In genomic region chr3:36372534-36372935, GRCh38 we compare ENCODE assay signal across 17 cellular contexts. TPM values are rescaled to one million over a fixed set of nuclear protein-coding genes. Genes with fewer than 3 reads are reported as not detected.
DNase-seq lines count a peak whose midpoint lies in the region; ATAC-seq and TF ChIP-seq lines count a peak whose summit lies in the region.
"Had no signal": no experiment of that assay in that cellular context is flagged by ENCODE, and none has a peak within 500 bp of the region (broad histone marks: within the 10 kb centered on the region; RNA-seq: fewer than 3 reads in every experiment).

No MANE protein-coding gene starts in this region.

- TF ChIP-seq EP300 in Ishikawa (IDR thresholded peaks at IDR 0.05; ENCODE audit: borderline replicate concordance): peak; percentile 65

- no peak overlapping the region for H3K4me3 ChIP-seq in astrocyte of the cerebellum (ENCODE audit: low read depth, low read length)
- no peak overlapping the region for H3K4me3 ChIP-seq in aorta (ENCODE audit: low read length in 2 of 2)
- H3K4me3 ChIP-seq: GM12878 had no signal

- ATAC-seq in aorta (ENCODE audit: low FRiP score): no peak
- ATAC-seq: GM12878 had no signal

- H3K9me3 ChIP-seq in aorta (ENCODE audit: control insufficient read depth, low read length): no peaks in the 10 kb centered on the region

- no peaks in the 10 kb centered on the region for H3K27me3 ChIP-seq in aorta (ENCODE audit: control insufficient read depth in 1 of 2, insufficient read depth in 2 of 2, low read length in 1 of 2)

- in situ Hi-C loops in astrocyte of the cerebellum (cut with HindIII; ENCODE audit: low sequenced_read_pairs): no loop called here

- no peak for TF ChIP-seq RAD21 in Ishikawa (IDR thresholded peaks at IDR 0.05; ENCODE audit: low read depth)

- TF ChIP-seq CTCF in astrocyte of the cerebellum (IDR thresholded peaks at IDR 0.05; ENCODE audit: low read depth, low read length, missing control alignments): no peak

- H3K27ac ChIP-seq in aorta (ENCODE audit: low read depth in 1 of 2, low read length in 2 of 2): peak overlapping the region; percentile 25 to 89

- no peaks in the 10 kb centered on the region for H3K36me3 ChIP-seq in aorta (ENCODE audit: control insufficient read depth in 1 of 2, insufficient read depth in 2 of 2, low read length in 1 of 2)

- intact Hi-C loops in aorta (cut with DNase I): loop anchor here in 1 of 2 donors (5.0 kb wide), 1 partner anchor 160 kb away; no protein-coding TSS in a partner anchor

- peaks cover 0 to 7% of the 10 kb centered on the region in 2 donors for H3K4me1 ChIP-seq in aorta (ENCODE audit: control insufficient read depth in 1 of 2, insufficient read depth in 2 of 2, low read length in 2 of 2)

- peak; percentile 78 for DNase-seq in astrocyte of the cerebellum (ENCODE audit: low read depth)
- DNase-seq in hepatic stellate cell (ENCODE audit: low spot score): peak; percentile 11
- no peak for DNase-seq in aorta
- no peak for DNase-seq in NCI-H748 treated with DMSO at 0.1 percent for 48 hours (lab: John Stamatoyannopoulos, UW)
- DNase-seq in GOT3 (lab: John Stamatoyannopoulos, UW): no peak
- DNase-seq in NOMO-1 treated with DMSO at 0.1 percent for 48 hours (lab: John Stamatoyannopoulos, UW; ENCODE audit: unreplicated experiment): no peak
- DNase-seq: activated CD4-positive, CD25-positive, alpha-beta regulatory T cell; CD4-positive, alpha-beta T cell; effector CD4-positive, alpha-beta T cell; KG1; NCI-H1105 treated with DMSO at 0.1 percent for 48 hours; NCI-H774; stimulated activated CD4-positive, alpha-beta T cell treated with anti-CD3 and anti-CD28 coated beads, Interleukin-1b, Interleukin-23, amount 100 ng/mL, for 48 hours had no signal

TF ChIP-seq in Ishikawa, 13 proteins besides CTCF, POLR2A, EP300 and RAD21:
- TF ChIP-seq FOXM1 (IDR thresholded peaks at IDR 0.05; ENCODE audit: borderline replicate concordance, low read depth): no peak
- TF ChIP-seq TCF12 (IDR thresholded peaks at IDR 0.05; ENCODE audit: low read depth): no peak
- TF ChIP-seq TEAD4 (IDR thresholded peaks at IDR 0.05): peak; percentile 57
TF ChIP-seq in Ishikawa: peak in this region for 1.

RNA-seq across cellular contexts. Expression of gene STAC, which starts 7.8 kb away (rescaled TPM):
- total RNA-seq in aorta: 10 to 100 TPM; 12.5 to 14.2 TPM
- polyA plus RNA-seq in aorta: 10 to 100 TPM in 1 of 2 donors, 1 to 10 TPM in 1; 9.1 to 11.5 TPM
- total RNA-seq: CD4-positive, alpha-beta T cell; GM12878; pulmonary artery endothelial cell; T-helper 1 cell treated with Interleukin-12 subunit alpha and Interleukin-12 subunit beta and Interleukin-4 antibody, amounts not matched to agents 30 ng/mL and 1 ng/mL, for 36 hours had no signal

Comparison
In these comparisons a context has a peak if more than half of its experiments do, and no peak if none do; other contexts are left out.
1. DNase-seq: peak in astrocyte of the cerebellum (single experiment) and hepatic stellate cell (single experiment); none in aorta (0 of 2), NCI-H748 treated with DMSO at 0.1 percent for 48 hours (single experiment), GOT3 (single experiment) and NOMO-1 treated with DMSO at 0.1 percent for 48 hours (single experiment).